In genomic region chr4:1722551-1723071, GRCh38 we compare ENCODE assay signal across 8 cellular contexts. TPM values are rescaled to one million over a fixed set of nuclear protein-coding genes. Genes with fewer than 3 reads are reported as not detected.
DNase-seq lines count a peak whose midpoint lies in the region; ATAC-seq, FAIRE-seq and TF ChIP-seq lines count a peak whose summit lies in the region.

No MANE protein-coding gene starts in this region.

- intact Hi-C loops in PC-3 (cut with micrococcal nuclease), result no loop called here
- intact Hi-C loops in posterior vena cava (cut with DNase I), result loop anchor here in 1 of 2 donors (10.0 kb wide), 1 partner anchor 368 kb away; no protein-coding TSS in a partner anchor

- H3K56ac ChIP-seq in H1 (replicated peaks; ENCODE audit: insufficient read length, low read depth, low read length), result no peak overlapping the region

- H3K27me3 ChIP-seq in PC-3 (ENCODE audit: low read length), result no peaks in the 10 kb centered on the region
- no peaks in the 10 kb centered on the region for H3K27me3 ChIP-seq in H1 (replicated peaks in 1 of 4; ENCODE audit: control insufficient read depth in 3 of 4, extremely low read depth in 1 of 4, insufficient read depth in 3 of 4, low read length in 3 of 4)

- no peaks in the 10 kb centered on the region for H4K20me1 ChIP-seq in PC-3 (ENCODE audit: low read length)
- peaks cover 15 to 24% of the 10 kb centered on the region in 2 experiments for H4K20me1 ChIP-seq in H1 (replicated peaks in 1 of 2; ENCODE audit: control insufficient read depth in 1 of 2, insufficient read depth in 2 of 2, low read length in 2 of 2)

- H4K8ac ChIP-seq in H1 (ENCODE audit: extremely low read depth, insufficient read depth, low read length), result no peak overlapping the region

- TF ChIP-seq EP300 in H1 (IDR thresholded peaks at IDR 0.05; ENCODE audit: borderline replicate concordance in 1 of 2, low read depth in 2 of 2, low read length in 2 of 2), result no peak

- H3F3A ChIP-seq in PC-3 (ENCODE audit: low read length, unreplicated experiment), result no peaks in the 10 kb centered on the region

- no peak overlapping the region for H2BK15ac ChIP-seq in H1 (ENCODE audit: low read length)

- DNase-seq in GM10248 (ENCODE audit: extremely low spot score) (no peak), PC-3 (no peak), H1 (ENCODE audit: low read depth in 1 of 2, low spot score in 2 of 2) (no peak), posterior vena cava (ENCODE audit: low spot score) (peak; percentile 70), DMS79 (lab: John Stamatoyannopoulos, UW) (no peak), putamen (ENCODE audit: low spot score) (no peak)

- FAIRE-seq in H1 (lab: Jason Lieb, UNC), result no peak

- no peak overlapping the region for H3K14ac ChIP-seq in H1 (ENCODE audit: insufficient read length)

- no peak overlapping the region for H3K23ac ChIP-seq in H1 (ENCODE audit: insufficient read length)

- H3K9ac ChIP-seq in PC-3 (ENCODE audit: low read length) (peak overlapping the region; percentile 82), H1 (replicated peaks in 1 of 4; ENCODE audit: extremely low read depth in 1 of 4, low read depth in 3 of 4, low read length in 3 of 4) (peak overlapping the region in 3 of 4 experiments; percentile 64 to 79 (median 75); a peak in 2 of 7 replicates)

- H3K79me2 ChIP-seq in PC-3 (ENCODE audit: low read length) (peaks cover 66% of the 10 kb centered on the region), H1 (ENCODE audit: control insufficient read depth in 1 of 2, insufficient read depth in 2 of 2, low read length in 2 of 2) (peaks cover 9 to 42% of the 10 kb centered on the region in 2 experiments; a peak in 3 of 4 replicates)

- no peak overlapping the region for H3K18ac ChIP-seq in H1 (ENCODE audit: extremely low read depth, low read length)

- H3K9me3 ChIP-seq in PC-3 (ENCODE audit: low read length) (no peaks in the 10 kb centered on the region), H1 (ENCODE audit: insufficient read depth in 2 of 2, low read depth in 1 of 2, low read length in 1 of 2) (no peaks in the 10 kb centered on the region)

- H3K4me3 ChIP-seq in PC-3 (ENCODE audit: low read length) (peak overlapping the region; percentile 94), H1 (ENCODE audit: extremely low read depth in 1 of 4, insufficient read depth in 2 of 4, low read depth in 3 of 4, low read length in 4 of 4) (peak overlapping the region; percentile 84 to 99 (median 96))

- H3K27ac ChIP-seq in PC-3 (ENCODE audit: low read length) (no peak overlapping the region), H1 (ENCODE audit: low read depth, low read length) (peak overlapping the region; percentile 12; the same call in 1 of the 2 replicates)

- TSS peak; percentile 7 for BruUV-seq in PC-3 (replicated peaks; lab: Mats Ljungman, UMichigan)

- no peak for ATAC-seq in PC-3
- ATAC-seq in GM18907 (IDR thresholded peaks at IDR 0.05; ENCODE audit: unreplicated experiment), result no peak
- no peak for ATAC-seq in HG03175 (IDR thresholded peaks at IDR 0.05; ENCODE audit: unreplicated experiment)

- H4K5ac ChIP-seq in H1 (ENCODE audit: insufficient read length, low read depth, low read length), result no peak overlapping the region

- peaks cover 12% of the 10 kb centered on the region for H3K23me2 ChIP-seq in H1 (ENCODE audit: low read depth, low read length)

- peaks cover 15% of the 10 kb centered on the region for H3K79me1 ChIP-seq in H1 (ENCODE audit: low read depth, low read length)

- H3K4ac ChIP-seq in H1 (replicated peaks; ENCODE audit: insufficient read length, low read depth, low read length), result no peak overlapping the region

- no peak overlapping the region for H2BK5ac ChIP-seq in H1 (ENCODE audit: low read depth, low read length)

- H2BK120ac ChIP-seq in H1 (replicated peaks; ENCODE audit: low read depth, low read length), result no peak overlapping the region

- H2AK5ac ChIP-seq in H1 (ENCODE audit: low read depth, low read length), result no peak overlapping the region

- CTCF ChIA-PET in GM10248 (lab: Yijun Ruan, JAX), result interaction anchor here (0.7 to 18.5 kb wide), 8 partner anchors 9 to 176 kb away, joined by 3 to 374 read pairs (median 4); partner anchors contain the start of gene SLBP
- CTCF ChIA-PET in PC-3 (lab: Charles Lee), result interaction anchor here (1.4 kb wide), 1 partner anchor 29 kb away, joined by 4 read pairs; no protein-coding TSS in a partner anchor
- CTCF ChIA-PET in H1 (lab: Charles Lee; ENCODE audit: partially characterized antibody), result interaction anchor here (0.6 to 18.6 kb wide), 9 partner anchors 9 to 176 kb away, joined by 3 to 326 read pairs (median 4); no protein-coding TSS in a partner anchor

- H3K36me3 ChIP-seq in PC-3 (ENCODE audit: low read depth, low read length) (peaks cover 17% of the 10 kb centered on the region), H1 (ENCODE audit: control insufficient read depth in 2 of 4, insufficient read depth in 4 of 4, low read length in 3 of 4) (peaks cover 24 to 34% (median 27%) of the 10 kb centered on the region in 4 experiments)

- WGBS in H1 (ENCODE audit: extremely low coverage in 1 of 2, insufficient coverage in 1 of 2, insufficient read length in 1 of 2, insufficient replicate concordance in 2 of 2, low coverage in 1 of 2, low lambda C conversion rate in 2 of 2, missing lambda C conversion rate in 1 of 2), 2 experiments, result 84% methylated on average over 15 of the region's 17 CpGs; no CpG with 5 or more reads in 1 of the 2 experiments

- no peak for TF ChIP-seq RAD21 in H1 (IDR thresholded peaks at IDR 0.05 in 1 of 2, conservative IDR thresholded peaks at IDR 0.05 in 1 of 2; ENCODE audit: low read depth in 2 of 2, low read length in 2 of 2)

- TF ChIP-seq CTCF in GM10248 (IDR thresholded peaks at IDR 0.05; ENCODE audit: control extremely low read depth, extremely low read depth, low read depth, missing control alignments) (peak; percentile 1), PC-3 (conservative IDR thresholded peaks at IDR 0.05; ENCODE audit: low read depth, low read length) (no peak), H1 (IDR thresholded peaks at IDR 0.05; ENCODE audit: control extremely low read depth in 1 of 3, insufficient read depth in 1 of 3, low read depth in 1 of 3, low read length in 3 of 3) (no peak)

- H2BK12ac ChIP-seq in H1 (ENCODE audit: low read depth, low read length), result no peak overlapping the region

- no peak overlapping the region for H2BK20ac ChIP-seq in H1 (ENCODE audit: low read length)

- no peaks in the 10 kb centered on the region for H3K9me2 ChIP-seq in PC-3 (replicated peaks; ENCODE audit: low read length)

- no peak overlapping the region for H4K91ac ChIP-seq in H1 (replicated peaks; ENCODE audit: insufficient read length, low read length)

- H2AFZ ChIP-seq in PC-3 (ENCODE audit: low read length) (no peak overlapping the region), H1 (ENCODE audit: low read length) (no peak overlapping the region)

- H3K4me2 ChIP-seq in PC-3 (ENCODE audit: low read length) (peak overlapping the region; percentile 85), H1 (ENCODE audit: insufficient read depth in 1 of 2, low read depth in 2 of 2, low read length in 2 of 2) (peak overlapping the region; percentile 80 to 85)

- H3K4me1 ChIP-seq in PC-3 (ENCODE audit: insufficient read depth, low read length), result peaks cover 37% of the 10 kb centered on the region
- peaks cover 0 to 19% (median 12%) of the 10 kb centered on the region in 4 experiments; a peak in 6 of 7 replicates for H3K4me1 ChIP-seq in H1 (replicated peaks in 1 of 4; ENCODE audit: control insufficient read depth in 3 of 4, insufficient read depth in 4 of 4, low read length in 3 of 4)

- POLR2A ChIA-PET in GM10248 (lab: Yijun Ruan, JAX) (interaction anchor here (0.8 to 1.3 kb wide), 2 partner anchors 11 to 26 kb away, joined by 3 to 6 read pairs; partner anchors contain the start of gene SLBP), PC-3 (lab: Charles Lee; ENCODE audit: unreplicated experiment) (no interaction called here), H1 (lab: Charles Lee; ENCODE audit: partially characterized antibody) (interaction anchor here (0.8 to 8.8 kb wide), 7 partner anchors 8 to 61 kb away, joined by 3 to 100 read pairs (median 7); partner anchors contain the start of gene SLBP)

- TF ChIP-seq POLR2A in H1 (IDR thresholded peaks at IDR 0.05; ENCODE audit: control extremely low read depth in 1 of 2, low read depth in 2 of 2, low read length in 2 of 2), result no peak

RNA-seq across cellular contexts. Expression of gene TACC3, which starts 1.3 kb away (rescaled TPM):
- 32.0 and 74.5 TPM in 2 replicates for total RNA-seq in PC-3 (2014; rRNA removed)
- 147 and 148 TPM in 2 replicates for total RNA-seq in H1 (2021; fragmentation: NEBNext Ultra II Directional; extraction: Animal tissue kit (Norgen Biotek cat#: 25700))
- polyA plus RNA-seq in H1 (2011; rRNA removed), result 73.8 and 113 TPM in 2 replicates
- polyA plus RNA-seq in H1 (2011; cell fraction: cytosol; rRNA removed), result 93.2 TPM
- polyA plus RNA-seq in H1 (2011; cell fraction: nucleus; rRNA removed), result 159 TPM
- polyA plus RNA-seq in H1 (2012, experiment 1 of 2), result 127 to 150 TPM (median 147 TPM) in 4 replicates
- 102 TPM for polyA plus RNA-seq in H1 (2012, experiment 2 of 2)
- 103 TPM for polyA plus RNA-seq in H1 (2013, experiment 1 of 2)
- polyA plus RNA-seq in H1 (2013, experiment 2 of 2), result 92.2 TPM
- polyA minus RNA-seq in H1 (2011; rRNA and poly(A)+ RNA removed), result 22.0 and 36.9 TPM in 2 replicates
- polyA minus RNA-seq in H1 (2011; cell fraction: cytosol; rRNA and poly(A)+ RNA removed), result 57.8 TPM
- 46.0 TPM for polyA minus RNA-seq in H1 (2011; cell fraction: nucleus; rRNA and poly(A)+ RNA removed)
- 1 to 10 TPM; 5.2 to 9.3 TPM for total RNA-seq in posterior vena cava

RNA-seq across cellular contexts. Expression of gene TMEM129, which starts 1.5 kb away (rescaled TPM):
- total RNA-seq in PC-3 (2014; rRNA removed) (28.6 and 47.7 TPM in 2 replicates), posterior vena cava (10 to 100 TPM; 25.1 to 28.1 TPM)
- total RNA-seq in H1 (2021; fragmentation: NEBNext Ultra II Directional; extraction: Animal tissue kit (Norgen Biotek cat#: 25700)), result 28.5 and 31.5 TPM in 2 replicates
- polyA plus RNA-seq in H1 (2011; rRNA removed), result 58.7 and 89.1 TPM in 2 replicates
- 56.3 TPM for polyA plus RNA-seq in H1 (2011; cell fraction: cytosol; rRNA removed)
- 148 TPM for polyA plus RNA-seq in H1 (2011; cell fraction: nucleus; rRNA removed)
- polyA plus RNA-seq in H1 (2012, experiment 1 of 2), result 20.4 to 36.0 TPM (median 32.1 TPM) in 4 replicates
- polyA plus RNA-seq in H1 (2012, experiment 2 of 2), result 25.8 TPM
- 24.7 TPM for polyA plus RNA-seq in H1 (2013, experiment 1 of 2)
- 26.9 TPM for polyA plus RNA-seq in H1 (2013, experiment 2 of 2)
- polyA minus RNA-seq in H1 (2011; rRNA and poly(A)+ RNA removed), result 16.4 and 19.6 TPM in 2 replicates
- 25.7 TPM for polyA minus RNA-seq in H1 (2011; cell fraction: cytosol; rRNA and poly(A)+ RNA removed)
- 30.7 TPM for polyA minus RNA-seq in H1 (2011; cell fraction: nucleus; rRNA and poly(A)+ RNA removed)

RNA-seq across cellular contexts. Expression of gene SLBP, which starts 10.5 kb away (rescaled TPM):
- 98.3 and 109 TPM in 2 replicates for total RNA-seq in PC-3 (2014; rRNA removed)
- 45.1 and 49.0 TPM in 2 replicates for total RNA-seq in H1 (2021; fragmentation: NEBNext Ultra II Directional; extraction: Animal tissue kit (Norgen Biotek cat#: 25700))
- 24.6 and 44.1 TPM in 2 replicates for polyA plus RNA-seq in H1 (2011; rRNA removed)
- 41.5 TPM for polyA plus RNA-seq in H1 (2011; cell fraction: cytosol; rRNA removed)
- polyA plus RNA-seq in H1 (2011; cell fraction: nucleus; rRNA removed), result 18.5 TPM
- 36.4 to 63.8 TPM (median 38.7 TPM) in 4 replicates for polyA plus RNA-seq in H1 (2012, experiment 1 of 2)
- polyA plus RNA-seq in H1 (2012, experiment 2 of 2), result 16.6 TPM
- 38.1 TPM for polyA plus RNA-seq in H1 (2013, experiment 1 of 2)
- 38.5 TPM for polyA plus RNA-seq in H1 (2013, experiment 2 of 2)
- 19.4 and 22.8 TPM in 2 replicates for polyA minus RNA-seq in H1 (2011; rRNA and poly(A)+ RNA removed)
- polyA minus RNA-seq in H1 (2011; cell fraction: cytosol; rRNA and poly(A)+ RNA removed), result 29.6 TPM
- polyA minus RNA-seq in H1 (2011; cell fraction: nucleus; rRNA and poly(A)+ RNA removed), result 13.3 TPM
- total RNA-seq in posterior vena cava, result 10 to 100 TPM; 25.6 to 27.9 TPM

RNA-seq across cellular contexts. Expression of gene FAM53A, which starts 38.5 kb away (rescaled TPM):
- total RNA-seq in PC-3 (2014; rRNA removed), result 3.1 and 4.8 TPM in 2 replicates
- 2.0 and 2.8 TPM in 2 replicates for total RNA-seq in H1 (2021; fragmentation: NEBNext Ultra II Directional; extraction: Animal tissue kit (Norgen Biotek cat#: 25700))
- 1.9 and 2.5 TPM in 2 replicates for polyA plus RNA-seq in H1 (2011; rRNA removed)
- polyA plus RNA-seq in H1 (2011; cell fraction: cytosol; rRNA removed), result 2.2 TPM
- 3.8 TPM for polyA plus RNA-seq in H1 (2011; cell fraction: nucleus; rRNA removed)
- 0.57 to 2.2 TPM (median 1.6 TPM) in 4 replicates for polyA plus RNA-seq in H1 (2012, experiment 1 of 2)
- 1.1 TPM for polyA plus RNA-seq in H1 (2012, experiment 2 of 2)
- 1.4 TPM for polyA plus RNA-seq in H1 (2013, experiment 1 of 2)
- polyA plus RNA-seq in H1 (2013, experiment 2 of 2), result 1.1 TPM
- 3.3 and 3.7 TPM in 2 replicates for polyA minus RNA-seq in H1 (2011; rRNA and poly(A)+ RNA removed)
- 1.3 TPM for polyA minus RNA-seq in H1 (2011; cell fraction: cytosol; rRNA and poly(A)+ RNA removed)
- polyA minus RNA-seq in H1 (2011; cell fraction: nucleus; rRNA and poly(A)+ RNA removed), result 2.3 TPM
- total RNA-seq in posterior vena cava, result 1 to 10 TPM; 1.5 to 1.7 TPM
